9 cellular contexts compared by ENCODE assay signal in genomic region chr12:14216405-14217294, GRCh38.
DNase-seq lines count a peak whose midpoint lies in the region; ATAC-seq, FAIRE-seq and TF ChIP-seq lines count a peak whose summit lies in the region.
"Had no signal": no experiment of that assay in that cellular context is flagged by ENCODE, and none has a peak within 500 bp of the region (broad histone marks: within the 10 kb centered on the region; RNA-seq: fewer than 3 reads in every experiment).

No MANE protein-coding gene starts in this region.

- peaks cover 0 to 13% (median 9%) of the 10 kb centered on the region in 5 donors for H3K9me3 Mint-ChIP-seq in CD8-positive, alpha-beta memory T cell

- H2BK120ac ChIP-seq in IMR-90 (ENCODE audit: low read depth, low read length): peak overlapping the region; percentile 42; the same call in 1 of the 2 replicates

- POLR2A ChIA-PET in CD8-positive, alpha-beta memory T cell (lab: Charles Lee): interaction anchor here (1.1 kb wide), 1 partner anchor 149 kb away, joined by 4 read pairs; the partner anchor contains the start of gene ATF7IP
- POLR2A ChIA-PET in IMR-90 (lab: Charles Lee; ENCODE audit: unreplicated experiment): no interaction called here

- H3K9me3 ChIP-seq in CD8-positive, alpha-beta memory T cell (ENCODE audit: low read length): no peaks in the 10 kb centered on the region
- H3K9me3 ChIP-seq in IMR-90 (ENCODE audit: control insufficient read depth, insufficient read depth, low read length): no peaks in the 10 kb centered on the region

- WGBS in IMR-90 (ENCODE audit: extremely low coverage in 2 of 2, insufficient read length in 1 of 2), 2 experiments: 62% methylated on average over 2 of the region's 12 CpGs; no CpG with 5 or more reads in 1 of the 2 experiments

- peaks cover 9 to 29% (median 23%) of the 10 kb centered on the region in 3 donors for H3K36me3 Mint-ChIP-seq in CD8-positive, alpha-beta memory T cell

- no peaks in the 10 kb centered on the region for H3K9me1 ChIP-seq in IMR-90 (ENCODE audit: insufficient read depth, low read length)

- 0 out of 2 replicates have a peak overlapping the region, but pooled peaks have one; percentile 33 for H3K9ac ChIP-seq in IMR-90 (ENCODE audit: low read depth, low read length)

- no peak for TF ChIP-seq POLR2A in IMR-90 (IDR thresholded peaks at IDR 0.05; ENCODE audit: low read depth, low read length)
- TF ChIP-seq POLR2A in GM12891 (IDR thresholded peaks at IDR 0.05; ENCODE audit: low read depth, low read length): no peak

- H3K56ac ChIP-seq in IMR-90 (ENCODE audit: extremely low read depth, insufficient read depth, low read length): no peak overlapping the region

- H3K4me1 ChIP-seq in CD8-positive, alpha-beta memory T cell (ENCODE audit: insufficient read depth, low read length): peaks cover 8% of the 10 kb centered on the region
- H3K4me1 ChIP-seq in IMR-90 (ENCODE audit: control insufficient read depth, insufficient read depth, low read length): peaks cover 1% of the 10 kb centered on the region; the same call in 1 of the 2 replicates

- FAIRE-seq in GM12891 (lab: Jason Lieb, UNC): no peak

- in situ Hi-C loops in IMR-90 (cut with MboI; ENCODE audit: low sequenced_read_pairs): no loop called here
- in situ Hi-C loops in astrocyte of the spinal cord (cut with HindIII; ENCODE audit: low sequenced_read_pairs): no loop called here

- no peak overlapping the region for H2BK5ac ChIP-seq in IMR-90 (ENCODE audit: low read depth, low read length, poor library complexity, severe bottlenecking)

- H3K18ac ChIP-seq in IMR-90 (ENCODE audit: low read depth, low read length): peak overlapping the region; percentile 61; the same call in 1 of the 2 replicates

- H3K4me3 ChIP-seq in CD8-positive, alpha-beta memory T cell (ENCODE audit: low read length): peak overlapping the region; percentile 60
- H3K4me3 ChIP-seq in IMR-90 (ENCODE audit: insufficient read depth, low read depth, low read length) (peak overlapping the region; percentile 26; the same call in 1 of the 2 replicates), astrocyte of the spinal cord (ENCODE audit: low read depth, low read length) (no peak overlapping the region)
- H3K4me3 ChIP-seq: lung had no signal

- peak overlapping the region; percentile 85 to 94 for H4K8ac ChIP-seq in IMR-90 (ENCODE audit: low read depth in 2 of 2, low read length in 2 of 2)

- H3K14ac ChIP-seq in IMR-90 (replicated peaks; ENCODE audit: low read depth, low read length): no peak overlapping the region

- H3K27me3 Mint-ChIP-seq in CD8-positive, alpha-beta memory T cell: no peaks in the 10 kb centered on the region

- ATAC-seq in IMR-90 (ENCODE audit: low read depth): peak; percentile 76

- peak overlapping the region; percentile 13; the same call in 1 of the 2 replicates for H2BK20ac ChIP-seq in IMR-90 (ENCODE audit: low read depth, low read length)

- dilution Hi-C loops in IMR-90 (cut with HindIII; ENCODE audit: low sequenced_read_pairs, unreplicated experiment): no loop called here

- H3K79me1 ChIP-seq in IMR-90 (ENCODE audit: low read depth in 1 of 2, low read length in 2 of 2): no peaks in the 10 kb centered on the region

- peak overlapping the region; percentile 79 for H4K5ac ChIP-seq in IMR-90 (ENCODE audit: low read depth, low read length)

- no peak for TF ChIP-seq RAD21 in IMR-90 (IDR thresholded peaks at IDR 0.05; ENCODE audit: low read length)

- intact Hi-C loops in IMR-90 (cut with micrococcal nuclease): no loop called here

- H2AK9ac ChIP-seq in IMR-90 (replicated peaks; ENCODE audit: low read depth, low read length, poor library complexity): no peak overlapping the region

- peak overlapping the region; percentile 63 to 94 (median 93) for H3K27ac Mint-ChIP-seq in CD8-positive, alpha-beta memory T cell

- CTCF ChIA-PET in CD8-positive, alpha-beta memory T cell (lab: Charles Lee): interaction anchor here (1.4 kb wide), 1 partner anchor 149 kb away, joined by 3 read pairs; the partner anchor contains the start of gene ATF7IP
- CTCF ChIA-PET in IMR-90 (lab: Yijun Ruan, JAX): no interaction called here

- no peaks in the 10 kb centered on the region for H3K27me3 ChIP-seq in CD8-positive, alpha-beta memory T cell (ENCODE audit: insufficient read depth, low read length, poor library complexity, severe bottlenecking)
- H3K27me3 ChIP-seq in IMR-90 (ENCODE audit: control insufficient read depth, insufficient read depth, low read length): no peaks in the 10 kb centered on the region

- H4K91ac ChIP-seq in IMR-90 (ENCODE audit: insufficient read depth, low read depth, low read length): no peak overlapping the region; the same call in 1 of the 2 replicates

- DNase-seq in CD8-positive, alpha-beta memory T cell: peak in 1 of 5 donors; percentile 33
- DNase-seq in IMR-90 (peak; percentile 17), astrocyte of the spinal cord (ENCODE audit: low read depth, low spot score) (peak; percentile 33), myocyte (ENCODE audit: low read depth) (peak; percentile 68), anterior cingulate cortex (lab: John Stamatoyannopoulos, UW) (no peak), GDM1 (lab: John Stamatoyannopoulos, UW) (no peak), GM12891 (ENCODE audit: insufficient read length, low spot score) (no peak), NCI-H187 treated with DMSO at 0.1 percent for 48 hours (lab: John Stamatoyannopoulos, UW) (no peak)

- H3K36me3 ChIP-seq in CD8-positive, alpha-beta memory T cell (ENCODE audit: insufficient read depth, low read length): no peaks in the 10 kb centered on the region
- no peaks in the 10 kb centered on the region for H3K36me3 ChIP-seq in IMR-90 (ENCODE audit: control insufficient read depth, insufficient read depth, low read length)

- no TSS peak for BruUV-seq in IMR-90 (replicated peaks; lab: Mats Ljungman, UMichigan)

- H2AFZ ChIP-seq in IMR-90 (replicated peaks; ENCODE audit: low read length, poor library complexity): peak overlapping the region; percentile 79

- H3K4me3 Mint-ChIP-seq in CD8-positive, alpha-beta memory T cell: peak overlapping the region; percentile 83 to 92 (median 89)

- H4K20me1 ChIP-seq in IMR-90 (ENCODE audit: insufficient read depth, low read length): no peaks in the 10 kb centered on the region

- H3K4me1 Mint-ChIP-seq in CD8-positive, alpha-beta memory T cell: peaks cover 21 to 55% (median 37%) of the 10 kb centered on the region in 3 donors

- H3K4me2 ChIP-seq in IMR-90 (ENCODE audit: low read depth, low read length): peak overlapping the region; percentile 74

- H2BK15ac ChIP-seq in IMR-90 (ENCODE audit: low read depth, low read length): peak overlapping the region; percentile 47; the same call in 1 of the 3 replicates

- no peak overlapping the region for H2AK5ac ChIP-seq in IMR-90 (ENCODE audit: low read depth, low read length)

- no peak for TF ChIP-seq CTCF in IMR-90 (conservative IDR thresholded peaks at IDR 0.05; ENCODE audit: low read depth, low read length)
- TF ChIP-seq CTCF in astrocyte of the spinal cord (IDR thresholded peaks at IDR 0.05; ENCODE audit: low read depth, low read length): no peak

- no peak overlapping the region for H3K23ac ChIP-seq in IMR-90 (ENCODE audit: low read depth, low read length)

- peak overlapping the region; percentile 21; the same call in 1 of the 2 replicates for H3K4ac ChIP-seq in IMR-90 (ENCODE audit: low read depth, low read length)

- peak overlapping the region; percentile 48 for H3K27ac ChIP-seq in CD8-positive, alpha-beta memory T cell (ENCODE audit: low read depth, low read length)
- no peak overlapping the region for H3K27ac ChIP-seq in IMR-90 (ENCODE audit: insufficient read depth, low read length)

TF ChIP-seq in IMR-90, 13 proteins besides CTCF, POLR2A, EP300 and RAD21:
- TF ChIP-seq RCOR1 (IDR thresholded peaks at IDR 0.05; ENCODE audit: insufficient replicate concordance, low read length): no peak
- no peak for TF ChIP-seq MAFK (IDR thresholded peaks at IDR 0.05; ENCODE audit: low read depth, low read length)
- TF ChIP-seq MXI1 (IDR thresholded peaks at IDR 0.05; ENCODE audit: borderline replicate concordance, low read depth, low read length): no peak

TF ChIP-seq in GM12891, 5 proteins besides CTCF, POLR2A, EP300 and RAD21:
- TF ChIP-seq PAX5 (IDR thresholded peaks at IDR 0.05; ENCODE audit: insufficient read depth, low read length, severe bottlenecking) (no peak), TAF1 (IDR thresholded peaks at IDR 0.05; ENCODE audit: low read depth, low read length) (no peak), POU2F2 (IDR thresholded peaks at IDR 0.05; ENCODE audit: low read depth, low read length) (no peak), SPI1 (IDR thresholded peaks at IDR 0.05; ENCODE audit: low read depth, low read length) (no peak), POLR2AphosphoS5 (IDR thresholded peaks at IDR 0.05; ENCODE audit: low read depth, low read length) (no peak)

Comparison
In these comparisons a context has a peak if more than half of its experiments do, and no peak if none do; other contexts are left out.
1. DNase-seq: peak in IMR-90 (single experiment), astrocyte of the spinal cord (single experiment) and myocyte (single experiment); none in anterior cingulate cortex (0 of 58), GDM1 (single experiment), GM12891 (single experiment) and NCI-H187 treated with DMSO at 0.1 percent for 48 hours (single experiment).